ENCODE assay signal across 31 cellular contexts in the genomic region with DNA sequence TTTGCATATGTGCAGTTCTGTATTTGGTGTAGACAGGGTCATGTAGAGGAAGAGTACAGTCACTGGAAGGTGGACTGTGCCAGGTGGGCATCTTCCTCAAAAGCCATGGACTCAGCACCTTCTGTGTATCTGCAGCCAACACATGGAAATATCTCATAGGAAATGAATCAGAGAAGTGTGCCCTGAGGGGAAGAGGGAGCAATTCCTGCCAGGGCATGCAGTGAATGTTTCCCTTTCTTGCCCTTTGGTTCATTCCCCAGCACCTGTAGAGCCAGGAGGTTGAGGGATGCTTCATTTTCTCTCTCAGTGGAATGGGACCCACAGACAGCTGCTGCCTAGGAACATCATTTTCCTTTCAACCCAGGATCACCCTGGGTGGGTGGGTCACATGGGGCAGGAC.
"Had no signal": no experiment of that assay in that cellular context is flagged by ENCODE, and none has a peak within 500 bp of the region (broad histone marks: within the 10 kb centered on the region; RNA-seq: fewer than 3 reads in every experiment).

No MANE protein-coding gene starts in this region.

- H3K36me3 Mint-ChIP-seq: activated naive CD4-positive, alpha-beta T cell treated with anti-CD3 and anti-CD28 coated beads, Interleukin-2, amount 50 U/mL, for 24 hours had no signal

- H3K4me1 Mint-ChIP-seq: activated naive CD4-positive, alpha-beta T cell treated with anti-CD3 and anti-CD28 coated beads, Interleukin-2, amount 50 U/mL, for 24 hours; activated naive CD8-positive, alpha-beta T cell treated with anti-CD3 and anti-CD28 coated beads, Interleukin-2, amount 50 U/mL, for 24 hours had no signal

- H3K27me3 Mint-ChIP-seq: activated naive CD8-positive, alpha-beta T cell treated with anti-CD3 and anti-CD28 coated beads, Interleukin-2, amount 50 U/mL, for 24 hours; activated T-cell treated with anti-CD3 and anti-CD28 coated beads, Interleukin-2, amount 50 U/mL, for 24 hours had no signal

- H3K4me3 ChIP-seq: ascending aorta, body of pancreas, cardiac muscle cell had no signal

- H3K9me3 ChIP-seq: ascending aorta, body of pancreas had no signal

- H3K36me3 ChIP-seq: ascending aorta, cardiac muscle cell had no signal

- H3K27me3 ChIP-seq: ascending aorta, body of pancreas, cardiac muscle cell had no signal

- H3K27ac ChIP-seq: ascending aorta, body of pancreas, cardiac muscle cell had no signal

- H3K4me3 Mint-ChIP-seq: activated CD8-positive, alpha-beta T cell treated with anti-CD3 and anti-CD28 coated beads, Interleukin-2, amount 10 ng/mL, durations not matched to agents 7 days and 5 days; activated naive CD4-positive, alpha-beta T cell treated with anti-CD3 and anti-CD28 coated beads, Interleukin-2, amount 50 U/mL, for 24 hours; activated naive CD8-positive, alpha-beta T cell treated with anti-CD3 and anti-CD28 coated beads, Interleukin-2, amount 50 U/mL, for 24 hours; activated T-cell treated with anti-CD3 and anti-CD28 coated beads, Interleukin-2, amount 50 U/mL, for 24 hours; activated T-helper 1 cell treated with anti-CD3 and anti-CD28 coated beads, Interleukin-12 subunit alpha, Interleukin-12 subunit beta, Interleukin-2, Interleukin-4 antibody, amounts not matched to agents 30 ng/mL and 10 ng/mL and 1 ng/mL, durations not matched to agents 14 hours and 24 hours and 36 hours; T-helper 1 cell treated with Interleukin-12 subunit alpha and Interleukin-12 subunit beta and Interleukin-4 antibody, amounts not matched to agents 30 μg/mL and 1 μg/mL, for 36 hours; WTC11 had no signal

- H3K9me3 Mint-ChIP-seq: activated naive CD4-positive, alpha-beta T cell treated with anti-CD3 and anti-CD28 coated beads, Interleukin-2, amount 50 U/mL, for 24 hours; activated naive CD8-positive, alpha-beta T cell treated with anti-CD3 and anti-CD28 coated beads, Interleukin-2, amount 50 U/mL, for 24 hours; activated T-cell treated with anti-CD3 and anti-CD28 coated beads, Interleukin-2, amount 50 U/mL, for 24 hours; activated T-helper 1 cell treated with anti-CD3 and anti-CD28 coated beads, Interleukin-12 subunit alpha, Interleukin-12 subunit beta, Interleukin-2, Interleukin-4 antibody, amounts not matched to agents 30 ng/mL and 10 ng/mL and 1 ng/mL, durations not matched to agents 14 hours and 24 hours and 36 hours; T-helper 1 cell treated with Interleukin-12 subunit alpha and Interleukin-12 subunit beta and Interleukin-4 antibody, amounts not matched to agents 30 μg/mL and 1 μg/mL, for 36 hours had no signal

- ATAC-seq: activated CD8-positive, alpha-beta T cell treated with anti-CD3 and anti-CD28 coated beads, Interleukin-2, amount 10 ng/mL, durations not matched to agents 7 days and 5 days; activated naive CD8-positive, alpha-beta T cell treated with anti-CD3 and anti-CD28 coated beads, Interleukin-2, amount 50 U/mL, for 24 hours; body of pancreas; Panc1; WTC11 had no signal

- DNase-seq: activated CD4-positive, alpha-beta T cell treated with anti-CD3 and anti-CD28 coated beads for 48 hours; activated CD4-positive, alpha-beta T cell treated with anti-CD3 and anti-CD28 coated beads, Interleukin-2, amount 50 U/mL, for 4 hours; activated CD4-positive, CD25-positive, alpha-beta regulatory T cell treated with anti-CD3 and anti-CD28 coated beads, Interleukin-2, amount 50 U/mL, for 72 hours; activated CD8-positive, alpha-beta memory T cell treated with anti-CD3 and anti-CD28 coated beads, Interleukin-2, amount 50 U/mL, for 48 hours; activated CD8-positive, alpha-beta T cell treated with anti-CD3 and anti-CD28 coated beads, Interleukin-2, amount 10 ng/mL, durations not matched to agents 7 days and 5 days; activated effector memory CD4-positive, alpha-beta T cell treated with Interleukin-2 at 50 U/mL for 16 hours; activated naive CD4-positive, alpha-beta T cell; activated naive CD8-positive, alpha-beta T cell treated with anti-CD3 and anti-CD28 coated beads, Interleukin-2, amount 50 U/mL, for 24 hours; activated T-cell treated with anti-CD3 and anti-CD28 coated beads, Interleukin-2, amount 50 U/mL, for 24 hours; amniotic stem cell; body of pancreas; cerebellar nuclear complex; NCI-H1048; NCI-H146; NCI-H187 treated with DMSO at 0.1 percent for 48 hours; NCI-H2081 treated with DMSO at 0.1 percent for 48 hours; NCI-H2171; NCI-H2227 treated with DMSO at 0.1 percent for 48 hours; NCI-H446 treated with DMSO at 0.1 percent for 48 hours; NCI-H524 treated with DMSO at 0.1 percent for 48 hours; NCI-H82; NK-92 treated with Interleukin-12 subunit alpha and Interleukin-12 subunit beta, amount 100 ng/mL, for 24 hours; OCI-M1; SHP77 treated with DMSO at 0.1 percent for 48 hours had no signal

- H3K4me1 ChIP-seq: ascending aorta, body of pancreas had no signal

- H3K27ac Mint-ChIP-seq: activated CD8-positive, alpha-beta T cell treated with anti-CD3 and anti-CD28 coated beads, Interleukin-2, amount 10 ng/mL, durations not matched to agents 7 days and 5 days; activated naive CD4-positive, alpha-beta T cell treated with anti-CD3 and anti-CD28 coated beads, Interleukin-2, amount 50 U/mL, for 24 hours; activated naive CD8-positive, alpha-beta T cell treated with anti-CD3 and anti-CD28 coated beads, Interleukin-2, amount 50 U/mL, for 24 hours; activated T-cell treated with anti-CD3 and anti-CD28 coated beads, Interleukin-2, amount 50 U/mL, for 24 hours; activated T-helper 1 cell treated with anti-CD3 and anti-CD28 coated beads, Interleukin-12 subunit alpha, Interleukin-12 subunit beta, Interleukin-2, Interleukin-4 antibody, amounts not matched to agents 30 ng/mL and 10 ng/mL and 1 ng/mL, durations not matched to agents 14 hours and 24 hours and 36 hours; T-helper 1 cell treated with Interleukin-12 subunit alpha and Interleukin-12 subunit beta and Interleukin-4 antibody, amounts not matched to agents 30 μg/mL and 1 μg/mL, for 36 hours; WTC11 had no signal
